In genomic region chr14:76767681-76768055, GRCh38 we compare ENCODE assay signal across 13 cellular contexts. TPM values are rescaled to one million over a fixed set of nuclear protein-coding genes. Genes with fewer than 3 reads are reported as not detected.
DNase-seq lines count a peak whose midpoint lies in the region; ATAC-seq, FAIRE-seq and TF ChIP-seq lines count a peak whose summit lies in the region.
"Had no signal": no experiment of that assay in that cellular context is flagged by ENCODE, and none has a peak within 500 bp of the region (broad histone marks: within the 10 kb centered on the region; RNA-seq: fewer than 3 reads in every experiment).

No MANE protein-coding gene starts in this region.

- H3K9me3 ChIP-seq in endodermal cell (ENCODE audit: control insufficient read depth, low read length) (no peaks in the 10 kb centered on the region), upper lobe of right lung (no peaks in the 10 kb centered on the region)

- peak; percentile 62 for DNase-seq in cardiac septum (ENCODE audit: low spot score)
- no peak for DNase-seq in Right ventricle myocardium inferior (ENCODE audit: missing footprints)
- no peak for DNase-seq in endodermal cell
- DNase-seq in natural killer cell = no peak
- no peak for DNase-seq in upper lobe of right lung
- DNase-seq in NCI-H2227 (lab: John Stamatoyannopoulos, UW; ENCODE audit: unreplicated experiment) = no peak
- DNase-seq in AG08396 (ENCODE audit: low spot score) = no peak
- no peak for DNase-seq in GM12891 (ENCODE audit: insufficient read length, low spot score)
- DNase-seq: cortex of kidney, GOT3, PC-3 had no signal

- intact Hi-C loops in cardiac septum (cut with DNase I) (loop anchor here (5.0 kb wide), 1 partner anchor 50 kb away; no protein-coding TSS in a partner anchor), Right ventricle myocardium inferior (cut with DNase I) (no loop called here), natural killer cell (cut with micrococcal nuclease) (loop anchor here (2.0 to 5.0 kb wide), 3 partner anchors 45 to 330 kb away; partner anchors contain the start of genes ANGEL1 and CIPC), upper lobe of right lung (cut with DNase I) (no loop called here)

- H3K4me3 Mint-ChIP-seq in endodermal cell (no peak overlapping the region), natural killer cell (no peak overlapping the region)

- H3K9me3 Mint-ChIP-seq in endodermal cell (no peaks in the 10 kb centered on the region), natural killer cell (no peaks in the 10 kb centered on the region)
- H3K9me3 Mint-ChIP-seq: activated naive CD4-positive, alpha-beta T cell treated with anti-CD3 and anti-CD28 coated beads, Interleukin-2, amount 50 U/mL, for 24 hours had no signal

- TF ChIP-seq CTCF in endodermal cell (conservative IDR thresholded peaks at IDR 0.05) (no peak), natural killer cell (IDR thresholded peaks at IDR 0.05) (no peak), upper lobe of right lung (IDR thresholded peaks at IDR 0.05) (no peak)

- TF ChIP-seq POLR2A in GM12891 (IDR thresholded peaks at IDR 0.05; ENCODE audit: low read depth, low read length) = no peak

- ATAC-seq in Right ventricle myocardium inferior (no peak), natural killer cell (no peak), upper lobe of right lung (no peak)
- ATAC-seq: PC-3 had no signal

- H3K36me3 Mint-ChIP-seq in endodermal cell (ENCODE audit: low read depth) = peaks cover 3% of the 10 kb centered on the region
- no peaks in the 10 kb centered on the region for H3K36me3 Mint-ChIP-seq in natural killer cell
- H3K36me3 Mint-ChIP-seq: activated naive CD4-positive, alpha-beta T cell treated with anti-CD3 and anti-CD28 coated beads, Interleukin-2, amount 50 U/mL, for 24 hours had no signal

- 86 to 94% methylated on average over 2 to 4 of the region's 4 CpGs for WGBS in endodermal cell (ENCODE audit: insufficient coverage in 1 of 2, insufficient read length in 1 of 2), 2 experiments

- H3K27me3 ChIP-seq in endodermal cell (ENCODE audit: control insufficient read depth, insufficient read depth, low read length, poor library complexity, severe bottlenecking) (peaks cover 18% of the 10 kb centered on the region), upper lobe of right lung (no peaks in the 10 kb centered on the region)

- H3K36me3 ChIP-seq in endodermal cell (ENCODE audit: control insufficient read depth, insufficient read depth, low read length) = no peaks in the 10 kb centered on the region
- H3K36me3 ChIP-seq in upper lobe of right lung = no peaks in the 10 kb centered on the region

- no peak for FAIRE-seq in GM12891 (lab: Jason Lieb, UNC)

- no peak overlapping the region for H3K9ac ChIP-seq in endodermal cell (ENCODE audit: extremely low read depth, low read length, poor library complexity, severe bottlenecking)

- H3K4me1 Mint-ChIP-seq in endodermal cell (peaks cover 9% of the 10 kb centered on the region), natural killer cell (peaks cover 2 to 27% of the 10 kb centered on the region in 2 donors)

- no peak overlapping the region for H3K27ac Mint-ChIP-seq in endodermal cell
- H3K27ac Mint-ChIP-seq in natural killer cell = peak overlapping the region; percentile 81 to 87

- H3K27me3 Mint-ChIP-seq in endodermal cell (ENCODE audit: insufficient read depth) (peaks cover 39% of the 10 kb centered on the region), natural killer cell (ENCODE audit: low read depth in 2 of 2) (no peaks in the 10 kb centered on the region)

- H3K27ac ChIP-seq in endodermal cell (ENCODE audit: low read depth, low read length) = peak overlapping the region; percentile 51
- peak overlapping the region; percentile 63 for H3K27ac ChIP-seq in upper lobe of right lung

- no peak overlapping the region for H3K4me3 ChIP-seq in endodermal cell (ENCODE audit: low read length)
- no peak overlapping the region for H3K4me3 ChIP-seq in upper lobe of right lung

- peaks cover 5% of the 10 kb centered on the region for H3K4me1 ChIP-seq in endodermal cell (ENCODE audit: control insufficient read depth, insufficient read depth, low read length)
- peaks cover 23% of the 10 kb centered on the region for H3K4me1 ChIP-seq in upper lobe of right lung

TF ChIP-seq in GM12891, 5 proteins besides CTCF, POLR2A, EP300 and RAD21:
- no peak for TF ChIP-seq TAF1 (IDR thresholded peaks at IDR 0.05; ENCODE audit: low read depth, low read length)
- TF ChIP-seq POLR2AphosphoS5 (IDR thresholded peaks at IDR 0.05; ENCODE audit: low read depth, low read length) = no peak
- TF ChIP-seq POU2F2 (IDR thresholded peaks at IDR 0.05; ENCODE audit: low read depth, low read length) = no peak
- no peak for TF ChIP-seq PAX5 (IDR thresholded peaks at IDR 0.05; ENCODE audit: insufficient read depth, low read length, severe bottlenecking)
- TF ChIP-seq SPI1 (IDR thresholded peaks at IDR 0.05; ENCODE audit: low read depth, low read length) = no peak
TF ChIP-seq in GM12891: peak in this region for 0.

RNA-seq across cellular contexts. Expression of gene VASH1, which starts 6.4 kb away (rescaled TPM):
- total RNA-seq in cardiac septum = 16.4 TPM
- total RNA-seq in Right ventricle myocardium inferior = 14.4 TPM
- total RNA-seq in endodermal cell = 10 to 100 TPM; 10.3 to 19.8 TPM
- polyA plus RNA-seq in endodermal cell (2013, experiment 1 of 2) = 39.3 TPM
- polyA plus RNA-seq in endodermal cell (2013, experiment 2 of 2) = 42.6 TPM
- total RNA-seq in natural killer cell = 10 to 100 TPM in 2 of 3 donors, 1 to 10 TPM in 1; 9.5 to 15.0 (median 13.5) TPM
- total RNA-seq in upper lobe of right lung = 37.1 TPM
- polyA plus RNA-seq in GM12891 (2012; ENCODE audit: low read depth, missing spikeins) = 2.6 TPM

RNA-seq across cellular contexts. Expression of gene ANGEL1, which starts 45.0 kb away (rescaled TPM):
- total RNA-seq in cardiac septum = 12.4 TPM
- 10.5 TPM for total RNA-seq in Right ventricle myocardium inferior
- 10 to 100 TPM; 21.5 to 32.5 TPM for total RNA-seq in endodermal cell
- 26.1 TPM for polyA plus RNA-seq in endodermal cell (2013, experiment 1 of 2)
- 22.1 TPM for polyA plus RNA-seq in endodermal cell (2013, experiment 2 of 2)
- total RNA-seq in natural killer cell = 10 to 100 TPM; 12.2 to 20.2 (median 17.2) TPM
- 24.1 TPM for total RNA-seq in upper lobe of right lung
- polyA plus RNA-seq in GM12891 (2012; ENCODE audit: low read depth, missing spikeins) = 7.7 TPM

RNA-seq across cellular contexts. Expression of gene LRRC74A, which starts 58.5 kb away (rescaled TPM):
- total RNA-seq in cardiac septum (not detected), Right ventricle myocardium inferior (not detected), endodermal cell (not detected), natural killer cell (not detected), upper lobe of right lung (not detected)
- polyA plus RNA-seq in endodermal cell (2013, experiment 1 of 2) = not detected
- polyA plus RNA-seq in endodermal cell (2013, experiment 2 of 2) = not detected
- polyA plus RNA-seq in GM12891 (2012; ENCODE audit: low read depth, missing spikeins) = not detected
- total RNA-seq: PC-3 had no signal
- polyA plus RNA-seq: neural cell had no signal

Comparison
In these comparisons a context has a peak if more than half of its experiments do, and no peak if none do; other contexts are left out.
1. intact Hi-C loops: an anchor here in cardiac septum (5.0 kb wide) and natural killer cell (2.0 to 5.0 kb wide); none called in Right ventricle myocardium inferior and upper lobe of right lung.